In genomic region chr16:30949655-30950515, GRCh38 we compare ENCODE assay signal across 8 cellular contexts.
DNase-seq lines count a peak whose midpoint lies in the region; TF ChIP-seq lines count a peak whose summit lies in the region.

No MANE protein-coding gene starts in this region.

- H3K4me1 ChIP-seq in neutrophil (ENCODE audit: control insufficient read depth in 1 of 2, insufficient read depth in 1 of 2, low read depth in 1 of 2, low read length in 1 of 2) = peaks cover 52 to 64% of the 10 kb centered on the region in 2 experiments

- H3K27ac ChIP-seq in neutrophil = peak overlapping the region; percentile 96

- no peaks in the 10 kb centered on the region for H3K9me3 ChIP-seq in neutrophil

- H3K4me3 ChIP-seq in HFF-Myc (replicated peaks; ENCODE audit: low read depth, low read length) (peak overlapping the region; percentile 61), neutrophil (ENCODE audit: low read depth in 1 of 2, low read length in 1 of 2) (peak overlapping the region; percentile 95 to 97)

- TF ChIP-seq CTCF in HFF-Myc (IDR thresholded peaks at IDR 0.05; ENCODE audit: low read depth, low read length, missing control alignments) (no peak), neutrophil (IDR thresholded peaks at IDR 0.05) (no peak)

- DNase-seq in activated CD8-positive, alpha-beta memory T cell treated with anti-CD3 and anti-CD28 coated beads for 24 hours = peak; percentile 77
- no peak for DNase-seq in activated CD8-positive, alpha-beta memory T cell treated with anti-CD3 and anti-CD28 coated beads, Interleukin-2, amount 50 U/mL, for 4 hours
- DNase-seq in HFF-Myc (ENCODE audit: extremely low read depth, low read depth) (peak; percentile 61), NCI-H226 (peak; percentile 90), foreskin melanocyte (peak; percentile 71)
- DNase-seq in activated T-cell treated with anti-CD3 and anti-CD28 coated beads, Interleukin-2, amount 50 U/mL, for 48 hours = peak; percentile 56 to 67
- DNase-seq in effector CD4-positive, alpha-beta T cell = no peak

- H3K36me3 ChIP-seq in neutrophil = peaks cover 19% of the 10 kb centered on the region

- no peaks in the 10 kb centered on the region for H3K27me3 ChIP-seq in neutrophil

Comparison
In these comparisons a context has a peak if more than half of its experiments do, and no peak if none do; other contexts are left out.
1. DNase-seq: peak in activated CD8-positive, alpha-beta memory T cell treated with anti-CD3 and anti-CD28 coated beads for 24 hours (single experiment), HFF-Myc (single experiment), NCI-H226 (single experiment), activated T-cell treated with anti-CD3 and anti-CD28 coated beads, Interleukin-2, amount 50 U/mL, for 48 hours (2 of 2) and foreskin melanocyte (single experiment); none in activated CD8-positive, alpha-beta memory T cell treated with anti-CD3 and anti-CD28 coated beads, Interleukin-2, amount 50 U/mL, for 4 hours (single experiment) and effector CD4-positive, alpha-beta T cell (single experiment).